ENCODE assay signal across 1 cellular context in the genomic region with DNA sequence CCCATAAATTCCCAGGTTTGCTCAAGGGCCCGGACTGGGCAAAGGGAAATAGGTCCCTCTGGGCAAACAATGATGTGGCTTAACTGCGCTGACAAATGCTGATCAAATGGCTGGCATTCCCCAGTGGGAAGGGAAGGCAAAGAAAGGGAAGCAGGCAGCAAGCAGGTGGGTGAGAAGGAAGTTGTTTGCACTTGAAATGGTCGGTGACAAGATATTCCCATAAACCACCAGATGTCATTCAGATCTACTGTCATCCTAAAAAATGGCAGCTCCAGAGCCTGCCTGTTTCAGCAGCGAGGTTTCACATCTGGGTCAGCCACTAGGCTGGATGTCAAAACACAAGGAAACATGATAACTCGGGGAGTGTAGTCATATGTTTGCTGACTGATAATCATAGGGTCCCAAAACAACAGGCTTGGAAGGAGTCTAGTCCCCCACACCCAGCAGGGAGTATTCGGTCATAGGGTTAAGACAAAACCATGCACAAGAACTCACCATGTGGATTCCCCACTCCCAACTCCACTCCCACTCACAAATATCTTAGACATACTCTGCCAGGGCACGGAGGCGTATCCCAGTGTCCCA.
TF ChIP-seq lines count a peak whose summit lies in the region.

No MANE protein-coding gene starts in this region.

TF ChIP-seq in K562, 482 proteins besides CTCF, POLR2A, EP300 and RAD21 (continued from another document and continues in another):
- TF ChIP-seq, protein P1, sequence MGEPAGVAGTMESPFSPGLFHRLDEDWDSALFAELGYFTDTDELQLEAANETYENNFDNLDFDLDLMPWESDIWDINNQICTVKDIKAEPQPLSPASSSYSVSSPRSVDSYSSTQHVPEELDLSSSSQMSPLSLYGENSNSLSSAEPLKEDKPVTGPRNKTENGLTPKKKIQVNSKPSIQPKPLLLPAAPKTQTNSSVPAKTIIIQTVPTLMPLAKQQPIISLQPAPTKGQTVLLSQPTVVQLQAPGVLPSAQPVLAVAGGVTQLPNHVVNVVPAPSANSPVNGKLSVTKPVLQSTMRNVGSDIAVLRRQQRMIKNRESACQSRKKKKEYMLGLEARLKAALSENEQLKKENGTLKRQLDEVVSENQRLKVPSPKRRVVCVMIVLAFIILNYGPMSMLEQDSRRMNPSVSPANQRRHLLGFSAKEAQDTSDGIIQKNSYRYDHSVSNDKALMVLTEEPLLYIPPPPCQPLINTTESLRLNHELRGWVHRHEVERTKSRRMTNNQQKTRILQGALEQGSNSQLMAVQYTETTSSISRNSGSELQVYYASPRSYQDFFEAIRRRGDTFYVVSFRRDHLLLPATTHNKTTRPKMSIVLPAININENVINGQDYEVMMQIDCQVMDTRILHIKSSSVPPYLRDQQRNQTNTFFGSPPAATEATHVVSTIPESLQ (CRISPR knock-in tag; IDR thresholded peaks at IDR 0.05), result no peak
- TF ChIP-seq, protein P2, sequence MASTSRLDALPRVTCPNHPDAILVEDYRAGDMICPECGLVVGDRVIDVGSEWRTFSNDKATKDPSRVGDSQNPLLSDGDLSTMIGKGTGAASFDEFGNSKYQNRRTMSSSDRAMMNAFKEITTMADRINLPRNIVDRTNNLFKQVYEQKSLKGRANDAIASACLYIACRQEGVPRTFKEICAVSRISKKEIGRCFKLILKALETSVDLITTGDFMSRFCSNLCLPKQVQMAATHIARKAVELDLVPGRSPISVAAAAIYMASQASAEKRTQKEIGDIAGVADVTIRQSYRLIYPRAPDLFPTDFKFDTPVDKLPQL (IDR thresholded peaks at IDR 0.05; ENCODE audit: extremely low read depth, insufficient read length), result no peak
- no peak for TF ChIP-seq NR2C1 (IDR thresholded peaks at IDR 0.05)
- TF ChIP-seq NR2C1 (tag; IDR thresholded peaks at IDR 0.05), result peak; percentile 66
- TF ChIP-seq KHSRP (IDR thresholded peaks at IDR 0.05), result no peak
- TF ChIP-seq SRSF3 (IDR thresholded peaks at IDR 0.05; ENCODE audit: insufficient read depth, low read length), result no peak
- no peak for TF ChIP-seq JUNB (CRISPR knock-in tag; conservative IDR thresholded peaks at IDR 0.05)
- TF ChIP-seq NCOA4 (IDR thresholded peaks at IDR 0.05; ENCODE audit: partially characterized antibody), result no peak
- TF ChIP-seq GTF2E2 (tag; IDR thresholded peaks at IDR 0.05), result no peak; the same call in 1 of the 2 replicates
- no peak for TF ChIP-seq SLC30A9 (CRISPR knock-in tag; IDR thresholded peaks at IDR 0.05)
- no peak for TF ChIP-seq ZNF263 (CRISPR knock-in tag; IDR thresholded peaks at IDR 0.05; ENCODE audit: borderline replicate concordance)
- TF ChIP-seq, protein P3, sequence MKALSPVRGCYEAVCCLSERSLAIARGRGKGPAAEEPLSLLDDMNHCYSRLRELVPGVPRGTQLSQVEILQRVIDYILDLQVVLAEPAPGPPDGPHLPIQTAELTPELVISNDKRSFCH (CRISPR knock-in tag; IDR thresholded peaks at IDR 0.05), result no peak
- TF ChIP-seq, protein P3 (tag; IDR thresholded peaks at IDR 0.05), result peak; percentile 82; the same call in 1 of the 2 replicates
- TF ChIP-seq ZNF224 (CRISPR knock-in tag; IDR thresholded peaks at IDR 0.05), result no peak
- TF ChIP-seq, protein P4, sequence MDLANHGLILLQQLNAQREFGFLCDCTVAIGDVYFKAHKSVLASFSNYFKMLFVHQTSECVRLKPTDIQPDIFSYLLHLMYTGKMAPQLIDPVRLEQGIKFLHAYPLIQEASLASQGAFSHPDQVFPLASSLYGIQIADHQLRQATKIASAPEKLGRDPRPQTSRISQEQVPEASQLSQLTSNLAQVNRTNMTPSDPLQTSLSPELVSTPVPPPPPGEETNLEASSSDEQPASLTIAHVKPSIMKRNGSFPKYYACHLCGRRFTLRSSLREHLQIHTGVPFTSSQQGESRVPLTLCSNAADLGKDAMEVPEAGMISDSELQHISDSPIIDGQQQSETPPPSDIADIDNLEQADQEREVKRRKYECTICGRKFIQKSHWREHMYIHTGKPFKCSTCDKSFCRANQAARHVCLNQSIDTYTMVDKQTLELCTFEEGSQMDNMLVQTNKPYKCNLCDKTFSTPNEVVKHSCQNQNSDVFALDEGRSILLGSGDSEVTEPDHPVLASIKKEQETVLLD (IDR thresholded peaks at IDR 0.05), result no peak
- TF ChIP-seq, protein P5, sequence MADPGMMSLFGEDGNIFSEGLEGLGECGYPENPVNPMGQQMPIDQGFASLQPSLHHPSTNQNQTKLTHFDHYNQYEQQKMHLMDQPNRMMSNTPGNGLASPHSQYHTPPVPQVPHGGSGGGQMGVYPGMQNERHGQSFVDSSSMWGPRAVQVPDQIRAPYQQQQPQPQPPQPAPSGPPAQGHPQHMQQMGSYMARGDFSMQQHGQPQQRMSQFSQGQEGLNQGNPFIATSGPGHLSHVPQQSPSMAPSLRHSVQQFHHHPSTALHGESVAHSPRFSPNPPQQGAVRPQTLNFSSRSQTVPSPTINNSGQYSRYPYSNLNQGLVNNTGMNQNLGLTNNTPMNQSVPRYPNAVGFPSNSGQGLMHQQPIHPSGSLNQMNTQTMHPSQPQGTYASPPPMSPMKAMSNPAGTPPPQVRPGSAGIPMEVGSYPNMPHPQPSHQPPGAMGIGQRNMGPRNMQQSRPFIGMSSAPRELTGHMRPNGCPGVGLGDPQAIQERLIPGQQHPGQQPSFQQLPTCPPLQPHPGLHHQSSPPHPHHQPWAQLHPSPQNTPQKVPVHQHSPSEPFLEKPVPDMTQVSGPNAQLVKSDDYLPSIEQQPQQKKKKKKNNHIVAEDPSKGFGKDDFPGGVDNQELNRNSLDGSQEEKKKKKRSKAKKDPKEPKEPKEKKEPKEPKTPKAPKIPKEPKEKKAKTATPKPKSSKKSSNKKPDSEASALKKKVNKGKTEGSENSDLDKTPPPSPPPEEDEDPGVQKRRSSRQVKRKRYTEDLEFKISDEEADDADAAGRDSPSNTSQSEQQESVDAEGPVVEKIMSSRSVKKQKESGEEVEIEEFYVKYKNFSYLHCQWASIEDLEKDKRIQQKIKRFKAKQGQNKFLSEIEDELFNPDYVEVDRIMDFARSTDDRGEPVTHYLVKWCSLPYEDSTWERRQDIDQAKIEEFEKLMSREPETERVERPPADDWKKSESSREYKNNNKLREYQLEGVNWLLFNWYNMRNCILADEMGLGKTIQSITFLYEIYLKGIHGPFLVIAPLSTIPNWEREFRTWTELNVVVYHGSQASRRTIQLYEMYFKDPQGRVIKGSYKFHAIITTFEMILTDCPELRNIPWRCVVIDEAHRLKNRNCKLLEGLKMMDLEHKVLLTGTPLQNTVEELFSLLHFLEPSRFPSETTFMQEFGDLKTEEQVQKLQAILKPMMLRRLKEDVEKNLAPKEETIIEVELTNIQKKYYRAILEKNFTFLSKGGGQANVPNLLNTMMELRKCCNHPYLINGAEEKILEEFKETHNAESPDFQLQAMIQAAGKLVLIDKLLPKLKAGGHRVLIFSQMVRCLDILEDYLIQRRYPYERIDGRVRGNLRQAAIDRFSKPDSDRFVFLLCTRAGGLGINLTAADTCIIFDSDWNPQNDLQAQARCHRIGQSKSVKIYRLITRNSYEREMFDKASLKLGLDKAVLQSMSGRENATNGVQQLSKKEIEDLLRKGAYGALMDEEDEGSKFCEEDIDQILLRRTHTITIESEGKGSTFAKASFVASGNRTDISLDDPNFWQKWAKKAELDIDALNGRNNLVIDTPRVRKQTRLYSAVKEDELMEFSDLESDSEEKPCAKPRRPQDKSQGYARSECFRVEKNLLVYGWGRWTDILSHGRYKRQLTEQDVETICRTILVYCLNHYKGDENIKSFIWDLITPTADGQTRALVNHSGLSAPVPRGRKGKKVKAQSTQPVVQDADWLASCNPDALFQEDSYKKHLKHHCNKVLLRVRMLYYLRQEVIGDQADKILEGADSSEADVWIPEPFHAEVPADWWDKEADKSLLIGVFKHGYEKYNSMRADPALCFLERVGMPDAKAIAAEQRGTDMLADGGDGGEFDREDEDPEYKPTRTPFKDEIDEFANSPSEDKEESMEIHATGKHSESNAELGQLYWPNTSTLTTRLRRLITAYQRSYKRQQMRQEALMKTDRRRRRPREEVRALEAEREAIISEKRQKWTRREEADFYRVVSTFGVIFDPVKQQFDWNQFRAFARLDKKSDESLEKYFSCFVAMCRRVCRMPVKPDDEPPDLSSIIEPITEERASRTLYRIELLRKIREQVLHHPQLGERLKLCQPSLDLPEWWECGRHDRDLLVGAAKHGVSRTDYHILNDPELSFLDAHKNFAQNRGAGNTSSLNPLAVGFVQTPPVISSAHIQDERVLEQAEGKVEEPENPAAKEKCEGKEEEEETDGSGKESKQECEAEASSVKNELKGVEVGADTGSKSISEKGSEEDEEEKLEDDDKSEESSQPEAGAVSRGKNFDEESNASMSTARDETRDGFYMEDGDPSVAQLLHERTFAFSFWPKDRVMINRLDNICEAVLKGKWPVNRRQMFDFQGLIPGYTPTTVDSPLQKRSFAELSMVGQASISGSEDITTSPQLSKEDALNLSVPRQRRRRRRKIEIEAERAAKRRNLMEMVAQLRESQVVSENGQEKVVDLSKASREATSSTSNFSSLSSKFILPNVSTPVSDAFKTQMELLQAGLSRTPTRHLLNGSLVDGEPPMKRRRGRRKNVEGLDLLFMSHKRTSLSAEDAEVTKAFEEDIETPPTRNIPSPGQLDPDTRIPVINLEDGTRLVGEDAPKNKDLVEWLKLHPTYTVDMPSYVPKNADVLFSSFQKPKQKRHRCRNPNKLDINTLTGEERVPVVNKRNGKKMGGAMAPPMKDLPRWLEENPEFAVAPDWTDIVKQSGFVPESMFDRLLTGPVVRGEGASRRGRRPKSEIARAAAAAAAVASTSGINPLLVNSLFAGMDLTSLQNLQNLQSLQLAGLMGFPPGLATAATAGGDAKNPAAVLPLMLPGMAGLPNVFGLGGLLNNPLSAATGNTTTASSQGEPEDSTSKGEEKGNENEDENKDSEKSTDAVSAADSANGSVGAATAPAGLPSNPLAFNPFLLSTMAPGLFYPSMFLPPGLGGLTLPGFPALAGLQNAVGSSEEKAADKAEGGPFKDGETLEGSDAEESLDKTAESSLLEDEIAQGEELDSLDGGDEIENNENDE (IDR thresholded peaks at IDR 0.05; ENCODE audit: low read depth, low read length), result no peak
- no peak for TF ChIP-seq ELF2 (CRISPR knock-in tag; IDR thresholded peaks at IDR 0.05)
- no peak for TF ChIP-seq SNRNP70 (optimal IDR thresholded peaks at IDR 0.05; ENCODE audit: low read depth, low read length)
- TF ChIP-seq C11orf30 (IDR thresholded peaks at IDR 0.05; ENCODE audit: low read depth), result no peak
- TF ChIP-seq, protein P6, sequence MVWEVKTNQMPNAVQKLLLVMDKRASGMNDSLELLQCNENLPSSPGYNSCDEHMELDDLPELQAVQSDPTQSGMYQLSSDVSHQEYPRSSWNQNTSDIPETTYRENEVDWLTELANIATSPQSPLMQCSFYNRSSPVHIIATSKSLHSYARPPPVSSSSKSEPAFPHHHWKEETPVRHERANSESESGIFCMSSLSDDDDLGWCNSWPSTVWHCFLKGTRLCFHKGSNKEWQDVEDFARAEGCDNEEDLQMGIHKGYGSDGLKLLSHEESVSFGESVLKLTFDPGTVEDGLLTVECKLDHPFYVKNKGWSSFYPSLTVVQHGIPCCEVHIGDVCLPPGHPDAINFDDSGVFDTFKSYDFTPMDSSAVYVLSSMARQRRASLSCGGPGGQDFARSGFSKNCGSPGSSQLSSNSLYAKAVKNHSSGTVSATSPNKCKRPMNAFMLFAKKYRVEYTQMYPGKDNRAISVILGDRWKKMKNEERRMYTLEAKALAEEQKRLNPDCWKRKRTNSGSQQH (CRISPR knock-in tag; IDR thresholded peaks at IDR 0.05), result no peak
- TF ChIP-seq FOXJ3 (CRISPR knock-in tag; IDR thresholded peaks at IDR 0.05), result no peak
- TF ChIP-seq MTA1 (IDR thresholded peaks at IDR 0.05; ENCODE audit: borderline replicate concordance), result no peak
- 0 out of 2 replicates have a peak, but pooled peaks have one; percentile 11 for TF ChIP-seq JUN (IDR thresholded peaks at IDR 0.05; ENCODE audit: borderline replicate concordance, low read depth, low read length)
- no peak for TF ChIP-seq JUN (CRISPR knock-in tag; IDR thresholded peaks at IDR 0.05; ENCODE audit: borderline replicate concordance)
- TF ChIP-seq SP1 (CRISPR knock-in tag; IDR thresholded peaks at IDR 0.05), result no peak
- TF ChIP-seq, protein P7, sequence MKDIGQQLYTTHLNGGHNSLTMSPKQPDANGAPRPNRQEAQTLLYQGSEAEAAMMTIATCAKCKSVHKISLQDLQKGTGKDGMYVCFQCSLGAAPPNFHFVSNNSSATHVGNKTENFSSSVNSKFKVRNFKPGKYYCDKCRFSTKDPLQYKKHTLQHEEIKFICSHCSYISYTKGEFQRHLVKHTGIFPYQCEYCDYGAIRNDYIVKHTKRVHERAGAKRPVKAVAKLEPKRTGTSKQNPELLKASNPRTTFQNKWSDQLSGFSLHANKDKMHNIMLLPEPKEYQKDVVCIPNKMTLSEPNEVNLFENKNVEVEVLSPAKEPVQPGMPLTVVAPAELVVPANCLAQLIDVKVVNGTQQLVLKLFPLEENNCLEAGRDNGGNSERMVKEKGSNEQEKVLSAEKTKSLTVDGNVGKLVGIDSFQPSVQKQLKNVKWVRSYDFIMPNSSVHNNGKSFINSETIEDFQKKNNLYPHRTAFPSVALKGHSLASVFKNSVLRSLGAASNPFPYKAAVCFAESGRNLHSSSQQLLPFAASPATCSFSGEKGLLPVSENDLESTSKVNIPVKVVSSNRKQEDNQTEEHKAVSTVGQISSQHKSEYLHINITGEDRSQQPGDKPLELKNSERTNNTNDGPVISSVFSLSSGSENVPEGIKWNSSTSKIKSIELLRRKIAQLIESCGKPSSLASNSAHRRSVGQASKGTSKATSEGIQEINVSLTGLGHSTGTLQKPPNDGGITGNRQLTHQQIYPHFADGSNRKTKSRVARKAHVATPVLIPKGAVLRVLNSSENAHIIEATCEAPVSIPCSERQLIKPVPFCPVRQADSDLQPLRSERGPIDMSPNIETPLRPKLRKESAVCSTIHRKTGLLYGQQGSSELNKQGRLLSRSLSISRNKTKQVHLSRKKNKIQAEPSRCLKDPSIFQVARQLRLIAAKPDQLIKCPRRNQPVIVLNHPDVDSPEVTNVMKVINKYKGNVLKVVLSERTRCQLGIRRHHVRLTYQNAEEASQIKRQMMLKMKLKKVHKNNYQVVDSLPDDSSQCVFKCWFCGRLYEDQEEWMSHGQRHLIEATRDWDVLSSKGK (CRISPR knock-in tag; IDR thresholded peaks at IDR 0.05), result no peak
- TF ChIP-seq MXI1 (IDR thresholded peaks at IDR 0.05; ENCODE audit: low read depth, low read length), result no peak
- no peak for TF ChIP-seq PHB2 (IDR thresholded peaks at IDR 0.05; ENCODE audit: low read depth)
- TF ChIP-seq KLF13 (tag; IDR thresholded peaks at IDR 0.05; ENCODE audit: borderline replicate concordance, low read depth), result no peak
- TF ChIP-seq SMAD1 (IDR thresholded peaks at IDR 0.05; ENCODE audit: low read depth, low read length, partially characterized antibody), result no peak
- TF ChIP-seq HNRNPK (IDR thresholded peaks at IDR 0.05; ENCODE audit: low read depth, low read length, poor library complexity, severe bottlenecking), result no peak
- TF ChIP-seq PYGO2 (tag; IDR thresholded peaks at IDR 0.05), result no peak
- no peak for TF ChIP-seq CC2D1A (IDR thresholded peaks at IDR 0.05)
- TF ChIP-seq, protein P8, sequence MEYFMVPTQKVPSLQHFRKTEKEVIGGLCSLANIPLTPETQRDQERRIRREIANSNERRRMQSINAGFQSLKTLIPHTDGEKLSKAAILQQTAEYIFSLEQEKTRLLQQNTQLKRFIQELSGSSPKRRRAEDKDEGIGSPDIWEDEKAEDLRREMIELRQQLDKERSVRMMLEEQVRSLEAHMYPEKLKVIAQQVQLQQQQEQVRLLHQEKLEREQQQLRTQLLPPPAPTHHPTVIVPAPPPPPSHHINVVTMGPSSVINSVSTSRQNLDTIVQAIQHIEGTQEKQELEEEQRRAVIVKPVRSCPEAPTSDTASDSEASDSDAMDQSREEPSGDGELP (CRISPR knock-in tag; IDR thresholded peaks at IDR 0.05; ENCODE audit: borderline replicate concordance), result peak; percentile 52; the same call in 1 of the 2 replicates
- TF ChIP-seq ZNF134 (CRISPR knock-in tag; conservative IDR thresholded peaks at IDR 0.05), result no peak
- TF ChIP-seq LCOR (CRISPR knock-in tag; IDR thresholded peaks at IDR 0.05), result peak; percentile 47; the same call in 1 of the 2 replicates
- TF ChIP-seq HNRNPUL1 (IDR thresholded peaks at IDR 0.05; ENCODE audit: low read length), result no peak
